1 cellular context compared by ENCODE assay signal in the genomic region with DNA sequence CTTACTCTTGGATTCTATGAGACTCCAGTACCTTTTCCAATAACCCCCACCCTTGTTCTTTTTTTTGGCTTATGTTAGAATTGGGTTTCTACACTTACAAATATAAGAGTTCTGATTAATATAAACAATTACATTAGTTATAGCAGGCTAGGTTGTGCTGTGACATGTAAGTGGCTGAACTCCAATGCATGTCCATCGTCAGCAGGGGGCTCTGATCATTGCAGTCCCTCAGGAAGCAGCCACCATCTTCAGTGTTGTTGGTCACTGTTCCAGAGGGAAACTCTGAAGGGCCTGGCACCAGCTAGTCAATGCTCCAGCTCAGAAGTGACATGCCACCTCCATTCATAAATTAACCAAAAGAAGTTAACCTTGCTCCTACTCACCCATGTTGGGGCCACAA.
TF ChIP-seq lines count a peak whose summit lies in the region.

No MANE protein-coding gene starts in this region.

TF ChIP-seq in GM12878, 131 proteins besides CTCF, POLR2A, EP300 and RAD21:
- no peak for TF ChIP-seq NR2C1 (IDR thresholded peaks at IDR 0.05)
- TF ChIP-seq CEBPB (IDR thresholded peaks at IDR 0.05; ENCODE audit: borderline replicate concordance in 1 of 2, low read depth in 2 of 2, low read length in 2 of 2): no peak
- no peak for TF ChIP-seq MYC (IDR thresholded peaks at IDR 0.05; ENCODE audit: insufficient read depth, insufficient read length, insufficient replicate concordance, low read length, severe bottlenecking)
- TF ChIP-seq TCF7 (IDR thresholded peaks at IDR 0.05; ENCODE audit: borderline replicate concordance): no peak
- TF ChIP-seq RUNX3 (IDR thresholded peaks at IDR 0.05; ENCODE audit: low read length): no peak
- TF ChIP-seq BMI1 (IDR thresholded peaks at IDR 0.05; ENCODE audit: borderline replicate concordance): no peak
- TF ChIP-seq, protein P1, sequence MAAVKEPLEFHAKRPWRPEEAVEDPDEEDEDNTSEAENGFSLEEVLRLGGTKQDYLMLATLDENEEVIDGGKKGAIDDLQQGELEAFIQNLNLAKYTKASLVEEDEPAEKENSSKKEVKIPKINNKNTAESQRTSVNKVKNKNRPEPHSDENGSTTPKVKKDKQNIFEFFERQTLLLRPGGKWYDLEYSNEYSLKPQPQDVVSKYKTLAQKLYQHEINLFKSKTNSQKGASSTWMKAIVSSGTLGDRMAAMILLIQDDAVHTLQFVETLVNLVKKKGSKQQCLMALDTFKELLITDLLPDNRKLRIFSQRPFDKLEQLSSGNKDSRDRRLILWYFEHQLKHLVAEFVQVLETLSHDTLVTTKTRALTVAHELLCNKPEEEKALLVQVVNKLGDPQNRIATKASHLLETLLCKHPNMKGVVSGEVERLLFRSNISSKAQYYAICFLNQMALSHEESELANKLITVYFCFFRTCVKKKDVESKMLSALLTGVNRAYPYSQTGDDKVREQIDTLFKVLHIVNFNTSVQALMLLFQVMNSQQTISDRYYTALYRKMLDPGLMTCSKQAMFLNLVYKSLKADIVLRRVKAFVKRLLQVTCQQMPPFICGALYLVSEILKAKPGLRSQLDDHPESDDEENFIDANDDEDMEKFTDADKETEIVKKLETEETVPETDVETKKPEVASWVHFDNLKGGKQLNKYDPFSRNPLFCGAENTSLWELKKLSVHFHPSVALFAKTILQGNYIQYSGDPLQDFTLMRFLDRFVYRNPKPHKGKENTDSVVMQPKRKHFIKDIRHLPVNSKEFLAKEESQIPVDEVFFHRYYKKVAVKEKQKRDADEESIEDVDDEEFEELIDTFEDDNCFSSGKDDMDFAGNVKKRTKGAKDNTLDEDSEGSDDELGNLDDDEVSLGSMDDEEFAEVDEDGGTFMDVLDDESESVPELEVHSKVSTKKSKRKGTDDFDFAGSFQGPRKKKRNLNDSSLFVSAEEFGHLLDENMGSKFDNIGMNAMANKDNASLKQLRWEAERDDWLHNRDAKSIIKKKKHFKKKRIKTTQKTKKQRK (IDR thresholded peaks at IDR 0.05; ENCODE audit: low read depth, low read length): no peak
- TF ChIP-seq, protein P2, sequence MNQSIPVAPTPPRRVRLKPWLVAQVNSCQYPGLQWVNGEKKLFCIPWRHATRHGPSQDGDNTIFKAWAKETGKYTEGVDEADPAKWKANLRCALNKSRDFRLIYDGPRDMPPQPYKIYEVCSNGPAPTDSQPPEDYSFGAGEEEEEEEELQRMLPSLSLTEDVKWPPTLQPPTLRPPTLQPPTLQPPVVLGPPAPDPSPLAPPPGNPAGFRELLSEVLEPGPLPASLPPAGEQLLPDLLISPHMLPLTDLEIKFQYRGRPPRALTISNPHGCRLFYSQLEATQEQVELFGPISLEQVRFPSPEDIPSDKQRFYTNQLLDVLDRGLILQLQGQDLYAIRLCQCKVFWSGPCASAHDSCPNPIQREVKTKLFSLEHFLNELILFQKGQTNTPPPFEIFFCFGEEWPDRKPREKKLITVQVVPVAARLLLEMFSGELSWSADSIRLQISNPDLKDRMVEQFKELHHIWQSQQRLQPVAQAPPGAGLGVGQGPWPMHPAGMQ (IDR thresholded peaks at IDR 0.05; ENCODE audit: borderline replicate concordance): no peak
- no peak for TF ChIP-seq BACH1 (IDR thresholded peaks at IDR 0.05; ENCODE audit: borderline replicate concordance)
TF ChIP-seq in GM12878: peak in this region for 0.
